In genomic region chr3:52278510-52279069, GRCh38 we compare ENCODE assay signal across 1 cellular context.
TF ChIP-seq lines count a peak whose summit lies in the region.

WDR82 (minus strand) TSS chr3:52278649; CDS start chr3:52278361, 288 bp downstream.

TF ChIP-seq in HepG2, 621 proteins besides CTCF, POLR2A, EP300 and RAD21 (continued from another document):
- TF ChIP-seq ZBTB40 (IDR thresholded peaks at IDR 0.05) (no peak), ZBTB40 (CRISPR knock-in tag; IDR thresholded peaks at IDR 0.05) (0 out of 2 replicates have a peak, but pooled peaks have one; percentile 30), NFKB2 (CRISPR knock-in tag; IDR thresholded peaks at IDR 0.05; ENCODE audit: borderline replicate concordance) (0 out of 2 replicates have a peak, but pooled peaks have one; percentile 70), ZNF550 (CRISPR knock-in tag; IDR thresholded peaks at IDR 0.05; ENCODE audit: borderline replicate concordance) (no peak), RNF2 (conservative IDR thresholded peaks at IDR 0.05; ENCODE audit: low read depth) (no peak), ZNF24 (IDR thresholded peaks at IDR 0.05) (no peak)
